ENCODE assay signal across 14 cellular contexts in the genomic region with DNA sequence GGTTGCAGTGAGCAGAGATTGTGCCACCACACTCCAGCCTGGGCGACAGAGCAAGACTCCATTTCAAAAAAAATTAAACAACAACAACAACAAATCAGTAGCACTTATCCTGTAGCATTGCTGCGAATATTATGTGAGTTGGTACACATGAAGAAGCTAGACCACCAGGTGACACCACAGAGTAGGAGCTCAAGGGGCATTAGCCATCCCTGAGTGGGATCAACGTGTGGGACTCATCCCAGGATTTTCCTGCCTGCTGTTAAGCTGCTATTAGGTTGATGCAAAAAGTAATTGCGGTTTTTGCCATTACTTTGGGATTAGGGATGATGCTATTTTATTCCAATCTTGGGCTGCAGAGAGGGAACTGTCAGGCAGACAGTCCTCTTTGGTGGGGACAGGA. TPM values are rescaled to one million over a fixed set of nuclear protein-coding genes. Genes with fewer than 3 reads are reported as not detected.
DNase-seq lines count a peak whose midpoint lies in the region; TF ChIP-seq lines count a peak whose summit lies in the region.
"Had no signal": no experiment of that assay in that cellular context is flagged by ENCODE, and none has a peak within 500 bp of the region (broad histone marks: within the 10 kb centered on the region; RNA-seq: fewer than 3 reads in every experiment).

No MANE protein-coding gene starts in this region.

- no peaks in the 10 kb centered on the region for H3K36me3 ChIP-seq in WERI-Rb-1

- H3K9me3 ChIP-seq in WERI-Rb-1 (ENCODE audit: severe bottlenecking): no peaks in the 10 kb centered on the region
- H3K9me3 ChIP-seq: A549 had no signal

- TF ChIP-seq CTCF in GM12872 (IDR thresholded peaks at IDR 0.05; ENCODE audit: insufficient read depth, low read depth, low read length): 0 out of 3 replicates have a peak, but pooled peaks have one; percentile 4
- TF ChIP-seq CTCF in WERI-Rb-1 (IDR thresholded peaks at IDR 0.05; ENCODE audit: low read depth, low read length): peak; percentile 79
- TF ChIP-seq CTCF in fibroblast of pulmonary artery (IDR thresholded peaks at IDR 0.05; ENCODE audit: low read length, missing control alignments): no peak

- intact Hi-C loops in head of caudate nucleus (cut with DNase I): no loop called here

- no peak overlapping the region for H3K4me3 ChIP-seq in WERI-Rb-1 (ENCODE audit: low read depth, low read length)
- H3K4me3 ChIP-seq in fibroblast of pulmonary artery (replicated peaks; ENCODE audit: low read depth, low read length): no peak overlapping the region
- H3K4me3 ChIP-seq: A549 had no signal

- DNase-seq in NCI-H82 (lab: John Stamatoyannopoulos, UW) (peak; percentile 87), WERI-Rb-1 (peak; percentile 89), fibroblast of pulmonary artery (ENCODE audit: low read depth) (peak; percentile 8), head of caudate nucleus (no peak), OCI-M2 (lab: John Stamatoyannopoulos, UW; ENCODE audit: unreplicated experiment) (no peak), mesenteric fat pad (ENCODE audit: low spot score) (no peak)
- DNase-seq: CD8-positive, alpha-beta T cell; COR-L47; DMS53; GF-D8; GOT3; H9 had no signal

- H3K27me3 ChIP-seq in WERI-Rb-1 (ENCODE audit: insufficient read depth, low read depth, severe bottlenecking): no peaks in the 10 kb centered on the region

- H3K27ac ChIP-seq in WERI-Rb-1: no peak overlapping the region
- H3K27ac ChIP-seq: A549 had no signal

RNA-seq across cellular contexts. Expression of a gene that starts 47.2 kb away (rescaled TPM):
- total RNA-seq in mesenteric fat pad: 0.48 TPM

RNA-seq across cellular contexts. Expression of a gene that starts 58.5 kb away (rescaled TPM):
- total RNA-seq in mesenteric fat pad: 14.7 TPM
- total RNA-seq: H9 had no signal

Comparison
In these comparisons a context has a peak if more than half of its experiments do, and no peak if none do; other contexts are left out.
1. DNase-seq: peak in NCI-H82 (single experiment), WERI-Rb-1 (single experiment) and fibroblast of pulmonary artery (single experiment); none in head of caudate nucleus (0 of 42), OCI-M2 (single experiment) and mesenteric fat pad (single experiment).